ENCODE assay signal across 2 cellular contexts in genomic region chr19:6233827-6234511, GRCh38.
TF ChIP-seq lines count a peak whose summit lies in the region.

No MANE protein-coding gene starts in this region.

TF ChIP-seq in liver, 16 proteins besides CTCF, POLR2A, EP300 and RAD21 (continued from another document):
- TF ChIP-seq ZBTB33 (IDR thresholded peaks at IDR 0.05) = no peak
- no peak for TF ChIP-seq FOXA2 (IDR thresholded peaks at IDR 0.05)
- no peak for TF ChIP-seq MAX (IDR thresholded peaks at IDR 0.05)
- TF ChIP-seq REST (IDR thresholded peaks at IDR 0.05) = no peak
TF ChIP-seq in liver: peak in this region for 3.

TF ChIP-seq in HepG2, 621 proteins besides CTCF, POLR2A, EP300 and RAD21 (continued from another document):
- TF ChIP-seq ZNF407 (CRISPR knock-in tag; IDR thresholded peaks at IDR 0.05; ENCODE audit: not compliant biosample characterization) (no peak), RNF219 (CRISPR knock-in tag; IDR thresholded peaks at IDR 0.05) (no peak), RAD51 (IDR thresholded peaks at IDR 0.05; ENCODE audit: borderline replicate concordance) (no peak), ATF6 (CRISPR knock-in tag; conservative IDR thresholded peaks at IDR 0.05) (no peak), HOXA9 (CRISPR knock-in tag; IDR thresholded peaks at IDR 0.05; ENCODE audit: borderline replicate concordance) (no peak), ZBTB8A (CRISPR knock-in tag; IDR thresholded peaks at IDR 0.05; ENCODE audit: borderline replicate concordance, low read depth) (no peak), BRCA1 (CRISPR knock-in tag; IDR thresholded peaks at IDR 0.05) (no peak), ELF3 (CRISPR knock-in tag; IDR thresholded peaks at IDR 0.05) (no peak), MYPOP (CRISPR knock-in tag; IDR thresholded peaks at IDR 0.05) (no peak), RFXAP (CRISPR knock-in tag; IDR thresholded peaks at IDR 0.05; ENCODE audit: borderline replicate concordance) (no peak), KLF12 (CRISPR knock-in tag; IDR thresholded peaks at IDR 0.05; ENCODE audit: borderline replicate concordance) (no peak), FOXJ3 (CRISPR knock-in tag; IDR thresholded peaks at IDR 0.05; ENCODE audit: borderline replicate concordance) (no peak)
